ENCODE assay signal across 17 cellular contexts in the genomic region with DNA sequence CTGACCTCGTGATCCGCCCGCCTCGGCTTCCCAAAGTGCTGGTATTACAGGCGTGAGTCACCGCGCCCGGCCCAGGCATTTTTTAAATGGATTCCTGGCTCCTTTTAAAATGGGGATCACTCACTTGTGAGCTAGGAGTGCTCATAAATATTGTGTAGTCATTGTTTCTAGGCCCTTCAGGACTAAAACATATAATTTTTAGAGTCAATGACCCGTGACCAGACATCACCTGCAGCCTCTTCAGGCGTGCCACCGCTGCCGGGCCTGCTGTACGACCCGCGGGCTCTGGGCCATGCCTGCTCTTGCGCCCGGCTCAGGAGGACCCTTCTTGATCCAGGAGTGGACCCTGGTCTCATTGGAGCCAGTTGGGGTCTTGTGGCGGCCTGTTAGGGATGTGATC. TPM values are rescaled to one million over a fixed set of nuclear protein-coding genes. Genes with fewer than 3 reads are reported as not detected.
"Had no signal": no experiment of that assay in that cellular context is flagged by ENCODE, and none has a peak within 500 bp of the region (broad histone marks: within the 10 kb centered on the region; RNA-seq: fewer than 3 reads in every experiment).

No MANE protein-coding gene starts in this region.

- H3K27me3 ChIP-seq: adrenal gland, heart left ventricle, left lung, tibial nerve had no signal

- ATAC-seq: heart left ventricle; left lung; natural killer cell; right cardiac atrium; stimulated activated memory B cell treated with anti-CD40 and anti-IgM and Interleukin-4, amounts not matched to agents 10 μg/mL and 1 μg/mL and 100 μg/mL, for 72 hours had no signal

- H3K36me3 ChIP-seq: adrenal gland, heart left ventricle, left lung, tibial nerve had no signal

- DNase-seq: activated B cell treated with CpG ODN at 0.5 μM for 24 hours; activated CD4-positive, alpha-beta T cell treated with anti-CD3 and anti-CD28 coated beads, Interleukin-2, amount 50 U/mL, for 1 hour; activated naive CD4-positive, alpha-beta T cell treated with anti-CD3 and anti-CD28 coated beads, Interleukin-2, amount 50 U/mL, for 16 hours; adrenal gland; caudate nucleus; cortex of kidney; effector CD8-positive, alpha-beta T cell; foreskin melanocyte; heart left ventricle; islet precursor cell; left lung; natural killer cell; nucleus accumbens; right cardiac atrium had no signal

- H3K4me1 ChIP-seq: adrenal gland, heart left ventricle, left lung, tibial nerve had no signal

- H3K27ac ChIP-seq: adrenal gland, heart left ventricle, left lung, tibial nerve had no signal

- H3K4me3 ChIP-seq: adrenal gland, heart left ventricle, left lung, tibial nerve had no signal

- H3K9me3 ChIP-seq: adrenal gland, heart left ventricle, left lung had no signal

RNA-seq across cellular contexts. Expression of a gene that starts 30.8 kb away (rescaled TPM):
- total RNA-seq: mucosa of gallbladder had no signal
